Comparison of ENCODE assay signal across 10 cellular contexts in genomic region chr16:85900031-85900792, GRCh38. TPM values are rescaled to one million over a fixed set of nuclear protein-coding genes. Genes with fewer than 3 reads are reported as not detected.
A peak's percentile ranks its signal among the peaks of the same experiment; 100 is the strongest.
DNase-seq lines count a peak whose midpoint lies in the region; ATAC-seq, FAIRE-seq and TF ChIP-seq lines count a peak whose summit lies in the region.
"Had no signal": no experiment of that assay in that cellular context is flagged by ENCODE, and none has a peak within 500 bp of the region (broad histone marks: within the 10 kb centered on the region; RNA-seq: fewer than 3 reads in every experiment).

No MANE protein-coding gene starts in this region.

- H3K36me3 ChIP-seq in OCI-LY7 (ENCODE audit: insufficient read depth, low read length) (peaks cover 61% of the 10 kb centered on the region), kidney (ENCODE audit: control insufficient read depth in 1 of 2, insufficient read depth in 2 of 2, low read length in 2 of 2) (no peaks in the 10 kb centered on the region), stomach (peaks cover 0 to 18% (median 8%) of the 10 kb centered on the region in 4 donors)

- H2AFZ ChIP-seq in OCI-LY7 (ENCODE audit: low read length), result no peak overlapping the region

- DNase-seq in activated T-cell treated with anti-CD3 and anti-CD28 coated beads, Interleukin-2, amount 50 U/mL, for 4 hours, result no peak
- DNase-seq in activated T-cell treated with anti-CD3 and anti-CD28 coated beads, Interleukin-2, amount 50 U/mL, for 48 hours, result no peak
- DNase-seq in OCI-LY7 (ENCODE audit: low spot score), result peak; percentile 48
- peak; percentile 65 for DNase-seq in kidney
- DNase-seq in stomach, result peak; percentile 67
- DNase-seq in RCC 7860 (ENCODE audit: low spot score), result no peak
- DNase-seq in NCI-H1105 treated with DMSO at 0.1 percent for 48 hours (lab: John Stamatoyannopoulos, UW), result no peak
- DNase-seq in NCI-H2029 (lab: John Stamatoyannopoulos, UW), result no peak
- DNase-seq: hypothalamus had no signal

- WGBS in stomach, 5 donors, result 23 to 54% (median 36%) methylated on average over 17 of the region's 17 CpGs

- ATAC-seq in activated T-cell treated with anti-CD3 and anti-CD28 coated beads, Interleukin-2, amount 50 U/mL, for 4 hours, result no peak

- H3K9me2 ChIP-seq in OCI-LY7 (ENCODE audit: insufficient read depth, low read length), result no peaks in the 10 kb centered on the region

- no peak for FAIRE-seq in kidney (lab: Jason Lieb, UNC)
- no peak for FAIRE-seq in RCC 7860 (lab: Jason Lieb, UNC)

- TF ChIP-seq EP300 in stomach (IDR thresholded peaks at IDR 0.05), result no peak

- POLR2A ChIA-PET in OCI-LY7 (lab: Charles Lee), result interaction anchor here (0.7 to 3.7 kb wide), 7 partner anchors 9 to 93 kb away, joined by 3 to 27 read pairs (median 3); no protein-coding TSS in a partner anchor

- H3K4me3 ChIP-seq in OCI-LY7 (ENCODE audit: low read depth, low read length, poor library complexity, severe bottlenecking) (peak overlapping the region; percentile 96), kidney (ENCODE audit: low read length in 2 of 2) (peak overlapping the region in 1 of 2 donors; percentile 76), stomach (peak overlapping the region; percentile 60 to 64 (median 63))
- H3K4me3 ChIP-seq: SK-N-MC had no signal

- BruUV-seq in OCI-LY7 (replicated peaks; lab: Mats Ljungman, UMichigan), result no TSS peak

- H3K27me3 ChIP-seq in stomach, result peaks cover 0 to 37% (median 9%) of the 10 kb centered on the region in 3 donors

- H3K27ac ChIP-seq in OCI-LY7 (ENCODE audit: low read depth, low read length, poor library complexity, severe bottlenecking), result peak overlapping the region; percentile 99
- no peak overlapping the region for H3K27ac ChIP-seq in kidney (ENCODE audit: low read depth in 2 of 2, low read length in 2 of 2)
- H3K27ac ChIP-seq in stomach, result peak overlapping the region; percentile 64 to 84 (median 82)
- H3K27ac ChIP-seq: SK-N-MC had no signal

- H3K4me1 ChIP-seq in OCI-LY7 (ENCODE audit: insufficient read depth, low read length, poor library complexity, severe bottlenecking) (peaks cover 52% of the 10 kb centered on the region), kidney (ENCODE audit: control insufficient read depth in 1 of 2, insufficient read depth in 1 of 2, low read depth in 1 of 2, low read length in 2 of 2) (peaks cover 0 to 5% of the 10 kb centered on the region in 2 donors), stomach (peaks cover 19 to 72% (median 45%) of the 10 kb centered on the region in 4 donors)

- no peak for TF ChIP-seq CTCF in OCI-LY7 (conservative IDR thresholded peaks at IDR 0.05; ENCODE audit: low read length)
- no peak for TF ChIP-seq CTCF in kidney (IDR thresholded peaks at IDR 0.05; ENCODE audit: borderline replicate concordance, extremely low read depth, insufficient read depth)
- no peak for TF ChIP-seq CTCF in stomach (IDR thresholded peaks at IDR 0.05)

- intact Hi-C loops in OCI-LY7 (cut with micrococcal nuclease; ENCODE audit: unreplicated experiment), result loop anchor here (5.0 to 10.0 kb wide), 4 partner anchors 143 to 1485 kb away; partner anchors contain the start of genes FBXO31 and GINS2
- intact Hi-C loops in kidney (cut with DNase I), result no loop called here
- intact Hi-C loops in stomach (cut with DNase I; ENCODE audit: low total_unique reads), result no loop called here

- peaks cover 51% of the 10 kb centered on the region for H3K36me3 Mint-ChIP-seq in activated T-cell treated with anti-CD3 and anti-CD28 coated beads, Interleukin-2, amount 50 U/mL, for 4 hours (ENCODE audit: insufficient read depth)

- CTCF ChIA-PET in OCI-LY7 (lab: Charles Lee; ENCODE audit: unreplicated experiment), result interaction anchor here (1.1 to 1.5 kb wide), 2 partner anchors 8 to 10 kb away, joined by 3 to 5 read pairs; no protein-coding TSS in a partner anchor

- H3K4me2 ChIP-seq in OCI-LY7 (ENCODE audit: low read length), result peak overlapping the region; percentile 85

- H4K20me1 ChIP-seq in OCI-LY7 (ENCODE audit: insufficient read depth, low read length), result peaks cover 5% of the 10 kb centered on the region; the same call in 1 of the 2 replicates

- peaks cover 53% of the 10 kb centered on the region for H3K4me1 Mint-ChIP-seq in activated T-cell treated with anti-CD3 and anti-CD28 coated beads, Interleukin-2, amount 50 U/mL, for 4 hours (ENCODE audit: low read depth)

- H3K9ac ChIP-seq in kidney (ENCODE audit: low read length in 2 of 2), result peak overlapping the region in 1 of 2 donors; percentile 71

- peak overlapping the region; percentile 86 for H3K4me3 Mint-ChIP-seq in activated T-cell treated with anti-CD3 and anti-CD28 coated beads, Interleukin-2, amount 50 U/mL, for 4 hours

- peaks cover 11% of the 10 kb centered on the region for H3K27me3 Mint-ChIP-seq in activated T-cell treated with anti-CD3 and anti-CD28 coated beads, Interleukin-2, amount 50 U/mL, for 4 hours (ENCODE audit: low read depth)

- no peaks in the 10 kb centered on the region for H3K9me3 ChIP-seq in OCI-LY7 (ENCODE audit: low read length)
- no peaks in the 10 kb centered on the region for H3K9me3 ChIP-seq in kidney (ENCODE audit: control insufficient read depth in 1 of 2, low read length in 2 of 2)
- H3K9me3 ChIP-seq in stomach, result no peaks in the 10 kb centered on the region

- H3K79me2 ChIP-seq in OCI-LY7 (ENCODE audit: insufficient read depth, low read depth, low read length), result peaks cover 75% of the 10 kb centered on the region

- no peaks in the 10 kb centered on the region for H3K9me3 Mint-ChIP-seq in activated T-cell treated with anti-CD3 and anti-CD28 coated beads, Interleukin-2, amount 50 U/mL, for 4 hours

- TF ChIP-seq POLR2A in stomach (IDR thresholded peaks at IDR 0.05), result no peak

RNA-seq across cellular contexts. Expression of gene IRF8, which starts 1.2 kb away (rescaled TPM):
- total RNA-seq in activated T-cell treated with anti-CD3 and anti-CD28 coated beads, Interleukin-2, amount 50 U/mL, for 4 hours, result 100 to 1,000 TPM; 561 to 775 (median 745) TPM
- 181 and 188 TPM in 2 replicates for total RNA-seq in OCI-LY7 (2014; rRNA removed; shearing (Covaris generic))
- total RNA-seq in OCI-LY7 (2022) (210 and 224 TPM in 2 replicates), kidney (33.3 TPM), stomach (10 to 100 TPM; 10.3 to 49.8 (median 20.3) TPM)
- polyA plus RNA-seq in kidney (ENCODE audit: insufficient read depth, low read depth, low replicate concordance) (2.9 TPM), stomach (1 to 10 TPM; 5.2 to 8.2 (median 7.3) TPM)

Comparison
In these comparisons a context has a peak if more than half of its experiments do, and no peak if none do; other contexts are left out.
1. DNase-seq: peak in OCI-LY7 (single experiment), kidney (single experiment) and stomach (single experiment); none in activated T-cell treated with anti-CD3 and anti-CD28 coated beads, Interleukin-2, amount 50 U/mL, for 4 hours (single experiment), activated T-cell treated with anti-CD3 and anti-CD28 coated beads, Interleukin-2, amount 50 U/mL, for 48 hours (0 of 2), RCC 7860 (single experiment), NCI-H1105 treated with DMSO at 0.1 percent for 48 hours (single experiment) and NCI-H2029 (single experiment).
2. H3K27ac ChIP-seq: peak in OCI-LY7 (single experiment) and stomach (5 of 5); none in kidney (0 of 2).